2 cellular contexts compared by ENCODE assay signal in genomic region chr14:80606347-80606772, GRCh38.
TF ChIP-seq lines count a peak whose summit lies in the region.

No MANE protein-coding gene starts in this region.

TF ChIP-seq in IMR-90, 13 proteins besides CTCF, POLR2A, EP300 and RAD21 (continued from another document):
- TF ChIP-seq BHLHE40 (IDR thresholded peaks at IDR 0.05; ENCODE audit: low read depth, low read length) (no peak), CHD1 (IDR thresholded peaks at IDR 0.05; ENCODE audit: low read depth, low read length) (no peak)

TF ChIP-seq in SK-N-SH, 30 proteins besides CTCF, POLR2A, EP300 and RAD21 (continued from another document):
- TF ChIP-seq REST (IDR thresholded peaks at IDR 0.05; ENCODE audit: low read depth, low read length) = no peak
- TF ChIP-seq RCOR1 (IDR thresholded peaks at IDR 0.05; ENCODE audit: low read length) = peak; percentile 63
- TF ChIP-seq PBX3 (IDR thresholded peaks at IDR 0.05) = peak; percentile 58
- no peak for TF ChIP-seq ZBTB33 (IDR thresholded peaks at IDR 0.05; ENCODE audit: borderline replicate concordance, low read depth)
- peak; percentile 57; the same call in 1 of the 2 replicates for TF ChIP-seq POLR2AphosphoS5 (IDR thresholded peaks at IDR 0.05; ENCODE audit: low read depth, low read length)
- peak; percentile 72 for TF ChIP-seq GATA2 (CRISPR knock-in tag; IDR thresholded peaks at IDR 0.05)
